ENCODE assay signal across 19 cellular contexts in the genomic region with DNA sequence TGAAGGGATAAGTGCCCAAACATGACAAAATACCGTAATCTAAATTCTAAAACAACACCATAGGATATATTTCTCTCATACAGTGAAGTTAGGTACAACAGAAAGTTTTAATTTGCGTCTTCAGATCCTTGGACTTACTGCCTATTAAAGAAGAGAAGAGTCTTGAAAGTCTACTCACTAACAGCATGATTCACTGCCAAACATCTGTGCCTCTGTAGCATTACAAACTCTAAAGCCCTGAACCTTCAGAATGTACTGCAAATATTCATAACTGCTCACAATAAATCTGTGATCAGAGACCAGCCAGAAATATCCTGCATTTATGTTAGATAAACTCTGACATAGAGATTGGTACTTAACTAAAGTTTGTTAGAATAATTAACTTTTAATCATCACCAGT.
DNase-seq lines count a peak whose midpoint lies in the region; ATAC-seq, FAIRE-seq and TF ChIP-seq lines count a peak whose summit lies in the region.
"Had no signal": no experiment of that assay in that cellular context is flagged by ENCODE, and none has a peak within 500 bp of the region (broad histone marks: within the 10 kb centered on the region; RNA-seq: fewer than 3 reads in every experiment).

No MANE protein-coding gene starts in this region.

- no peak overlapping the region for H2AFZ ChIP-seq in hepatocyte

- H3K9ac ChIP-seq in SK-N-MC (ENCODE audit: insufficient read length), result no peak overlapping the region

- no peaks in the 10 kb centered on the region for H3K27me3 ChIP-seq in hepatocyte
- H3K27me3 ChIP-seq: Peyer's patch had no signal

- TF ChIP-seq CTCF in natural killer cell (IDR thresholded peaks at IDR 0.05) (no peak), hepatocyte (IDR thresholded peaks at IDR 0.05; ENCODE audit: poor library complexity) (no peak)

- no peaks in the 10 kb centered on the region for H3K4me1 Mint-ChIP-seq in natural killer cell
- H3K4me1 Mint-ChIP-seq: IgD-negative memory B cell had no signal

- peaks cover 4% of the 10 kb centered on the region for H3K79me2 ChIP-seq in hepatocyte

- H3K36me3 ChIP-seq in SK-N-MC (ENCODE audit: insufficient read depth, low read length), result no peaks in the 10 kb centered on the region
- H3K36me3 ChIP-seq in hepatocyte (replicated peaks; ENCODE audit: insufficient read depth, low read depth), result no peaks in the 10 kb centered on the region
- H3K36me3 ChIP-seq: Peyer's patch had no signal

- H3K9me3 Mint-ChIP-seq in natural killer cell, result no peaks in the 10 kb centered on the region
- H3K9me3 Mint-ChIP-seq: H9 had no signal

- H3K4me1 ChIP-seq in hepatocyte (ENCODE audit: insufficient read depth), result no peaks in the 10 kb centered on the region

- FAIRE-seq in islet of Langerhans (lab: Jason Lieb, UNC), result peak; percentile 9
- FAIRE-seq: D721Med had no signal

- H3K9me3 ChIP-seq in SK-N-MC (ENCODE audit: low read depth, low read length) (no peaks in the 10 kb centered on the region), hepatocyte (ENCODE audit: low read depth) (no peaks in the 10 kb centered on the region)
- H3K9me3 ChIP-seq: Peyer's patch had no signal

- intact Hi-C loops in natural killer cell (cut with micrococcal nuclease), result no loop called here

- no peak overlapping the region for H3K4me3 Mint-ChIP-seq in natural killer cell
- H3K4me3 Mint-ChIP-seq: H9, IgD-negative memory B cell had no signal

- H3K27me3 Mint-ChIP-seq in natural killer cell (ENCODE audit: low read depth in 2 of 2), result peaks cover 2 to 4% of the 10 kb centered on the region in 2 donors
- H3K27me3 Mint-ChIP-seq: IgD-negative memory B cell had no signal

- no peak overlapping the region for H3K4me3 ChIP-seq in SK-N-MC
- no peak overlapping the region for H3K4me3 ChIP-seq in hepatocyte
- H3K4me3 ChIP-seq: Peyer's patch had no signal

- no peaks in the 10 kb centered on the region for H4K20me1 ChIP-seq in hepatocyte (ENCODE audit: insufficient read depth, poor library complexity, severe bottlenecking)

- ATAC-seq in natural killer cell, result no peak

- no peak overlapping the region for H3K27ac Mint-ChIP-seq in natural killer cell
- H3K27ac Mint-ChIP-seq: IgD-negative memory B cell had no signal

- no peaks in the 10 kb centered on the region for H3K36me3 Mint-ChIP-seq in natural killer cell
- H3K36me3 Mint-ChIP-seq: IgD-negative memory B cell had no signal

- DNase-seq in GM03348 (ENCODE audit: low spot score) (peak; percentile 16), SK-N-MC (ENCODE audit: low read depth, low spot score) (no peak), fibroblast of gingiva (ENCODE audit: low read depth) (peak; percentile 4), NCI-H2196 (lab: John Stamatoyannopoulos, UW; ENCODE audit: unreplicated experiment) (no peak), D341Med (ENCODE audit: low spot score) (no peak), natural killer cell (no peak), hepatocyte (ENCODE audit: low spot score) (no peak)
- DNase-seq: H9, MV-4-11, NCI-H1105 treated with DMSO at 0.1 percent for 48 hours, NCI-H2081, NCI-H2171 treated with DMSO at 0.1 percent for 48 hours, NCI-H446, NCI-H526, Peyer's patch had no signal

- no peak overlapping the region for H3K4me2 ChIP-seq in hepatocyte

- 95% methylated on average over 2 of the region's 2 CpGs for WGBS in hepatocyte (ENCODE audit: low lambda C conversion rate, missing lambda C conversion rate)

- 0 out of 2 replicates have a peak overlapping the region, but pooled peaks have one; percentile 13 for H3K27ac ChIP-seq in SK-N-MC
- H3K27ac ChIP-seq in hepatocyte, result no peak overlapping the region
- H3K27ac ChIP-seq: C4-2B, Peyer's patch had no signal

- H3K9me2 ChIP-seq in hepatocyte (replicated peaks; ENCODE audit: insufficient read depth), result no peaks in the 10 kb centered on the region

Comparison
In these comparisons a context has a peak if more than half of its experiments do, and no peak if none do; other contexts are left out.
1. DNase-seq: peak in GM03348 (single experiment) and fibroblast of gingiva (single experiment); none in SK-N-MC (single experiment), NCI-H2196 (single experiment), D341Med (single experiment), natural killer cell (single experiment) and hepatocyte (single experiment).